Comparison of ENCODE assay signal across 1 cellular context in the genomic region with DNA sequence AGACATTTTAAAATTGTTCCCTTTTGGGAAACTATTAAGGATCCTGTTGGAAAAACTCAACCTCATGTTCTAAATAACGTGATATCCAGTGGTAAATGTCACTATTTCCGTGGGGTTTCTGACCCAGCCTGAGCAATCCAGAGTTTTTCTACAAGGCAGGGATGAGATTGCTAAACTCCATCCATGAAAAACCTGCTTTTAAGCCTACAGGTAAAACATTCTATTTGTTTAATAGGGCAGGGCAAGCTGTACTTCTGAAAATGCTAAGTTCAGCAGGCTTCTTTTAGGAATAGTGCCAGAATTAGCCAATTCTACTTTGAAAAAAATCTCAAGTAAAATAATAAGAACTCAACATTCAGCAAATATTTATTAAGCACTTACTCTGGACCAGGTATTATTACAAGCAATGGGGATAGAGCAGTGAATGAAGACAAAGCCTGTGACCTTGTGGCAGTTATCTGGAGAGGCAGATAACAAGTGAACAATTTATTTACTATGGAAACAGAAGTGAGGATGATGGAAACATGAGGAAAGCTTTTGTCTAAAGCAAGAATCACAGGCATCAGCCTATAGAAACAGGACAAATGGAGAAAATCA.
TF ChIP-seq lines count a peak whose summit lies in the region.

No MANE protein-coding gene starts in this region.

TF ChIP-seq in GM23338, 12 proteins besides CTCF, POLR2A, EP300 and RAD21 (continued from another document):
- TF ChIP-seq, protein P1, sequence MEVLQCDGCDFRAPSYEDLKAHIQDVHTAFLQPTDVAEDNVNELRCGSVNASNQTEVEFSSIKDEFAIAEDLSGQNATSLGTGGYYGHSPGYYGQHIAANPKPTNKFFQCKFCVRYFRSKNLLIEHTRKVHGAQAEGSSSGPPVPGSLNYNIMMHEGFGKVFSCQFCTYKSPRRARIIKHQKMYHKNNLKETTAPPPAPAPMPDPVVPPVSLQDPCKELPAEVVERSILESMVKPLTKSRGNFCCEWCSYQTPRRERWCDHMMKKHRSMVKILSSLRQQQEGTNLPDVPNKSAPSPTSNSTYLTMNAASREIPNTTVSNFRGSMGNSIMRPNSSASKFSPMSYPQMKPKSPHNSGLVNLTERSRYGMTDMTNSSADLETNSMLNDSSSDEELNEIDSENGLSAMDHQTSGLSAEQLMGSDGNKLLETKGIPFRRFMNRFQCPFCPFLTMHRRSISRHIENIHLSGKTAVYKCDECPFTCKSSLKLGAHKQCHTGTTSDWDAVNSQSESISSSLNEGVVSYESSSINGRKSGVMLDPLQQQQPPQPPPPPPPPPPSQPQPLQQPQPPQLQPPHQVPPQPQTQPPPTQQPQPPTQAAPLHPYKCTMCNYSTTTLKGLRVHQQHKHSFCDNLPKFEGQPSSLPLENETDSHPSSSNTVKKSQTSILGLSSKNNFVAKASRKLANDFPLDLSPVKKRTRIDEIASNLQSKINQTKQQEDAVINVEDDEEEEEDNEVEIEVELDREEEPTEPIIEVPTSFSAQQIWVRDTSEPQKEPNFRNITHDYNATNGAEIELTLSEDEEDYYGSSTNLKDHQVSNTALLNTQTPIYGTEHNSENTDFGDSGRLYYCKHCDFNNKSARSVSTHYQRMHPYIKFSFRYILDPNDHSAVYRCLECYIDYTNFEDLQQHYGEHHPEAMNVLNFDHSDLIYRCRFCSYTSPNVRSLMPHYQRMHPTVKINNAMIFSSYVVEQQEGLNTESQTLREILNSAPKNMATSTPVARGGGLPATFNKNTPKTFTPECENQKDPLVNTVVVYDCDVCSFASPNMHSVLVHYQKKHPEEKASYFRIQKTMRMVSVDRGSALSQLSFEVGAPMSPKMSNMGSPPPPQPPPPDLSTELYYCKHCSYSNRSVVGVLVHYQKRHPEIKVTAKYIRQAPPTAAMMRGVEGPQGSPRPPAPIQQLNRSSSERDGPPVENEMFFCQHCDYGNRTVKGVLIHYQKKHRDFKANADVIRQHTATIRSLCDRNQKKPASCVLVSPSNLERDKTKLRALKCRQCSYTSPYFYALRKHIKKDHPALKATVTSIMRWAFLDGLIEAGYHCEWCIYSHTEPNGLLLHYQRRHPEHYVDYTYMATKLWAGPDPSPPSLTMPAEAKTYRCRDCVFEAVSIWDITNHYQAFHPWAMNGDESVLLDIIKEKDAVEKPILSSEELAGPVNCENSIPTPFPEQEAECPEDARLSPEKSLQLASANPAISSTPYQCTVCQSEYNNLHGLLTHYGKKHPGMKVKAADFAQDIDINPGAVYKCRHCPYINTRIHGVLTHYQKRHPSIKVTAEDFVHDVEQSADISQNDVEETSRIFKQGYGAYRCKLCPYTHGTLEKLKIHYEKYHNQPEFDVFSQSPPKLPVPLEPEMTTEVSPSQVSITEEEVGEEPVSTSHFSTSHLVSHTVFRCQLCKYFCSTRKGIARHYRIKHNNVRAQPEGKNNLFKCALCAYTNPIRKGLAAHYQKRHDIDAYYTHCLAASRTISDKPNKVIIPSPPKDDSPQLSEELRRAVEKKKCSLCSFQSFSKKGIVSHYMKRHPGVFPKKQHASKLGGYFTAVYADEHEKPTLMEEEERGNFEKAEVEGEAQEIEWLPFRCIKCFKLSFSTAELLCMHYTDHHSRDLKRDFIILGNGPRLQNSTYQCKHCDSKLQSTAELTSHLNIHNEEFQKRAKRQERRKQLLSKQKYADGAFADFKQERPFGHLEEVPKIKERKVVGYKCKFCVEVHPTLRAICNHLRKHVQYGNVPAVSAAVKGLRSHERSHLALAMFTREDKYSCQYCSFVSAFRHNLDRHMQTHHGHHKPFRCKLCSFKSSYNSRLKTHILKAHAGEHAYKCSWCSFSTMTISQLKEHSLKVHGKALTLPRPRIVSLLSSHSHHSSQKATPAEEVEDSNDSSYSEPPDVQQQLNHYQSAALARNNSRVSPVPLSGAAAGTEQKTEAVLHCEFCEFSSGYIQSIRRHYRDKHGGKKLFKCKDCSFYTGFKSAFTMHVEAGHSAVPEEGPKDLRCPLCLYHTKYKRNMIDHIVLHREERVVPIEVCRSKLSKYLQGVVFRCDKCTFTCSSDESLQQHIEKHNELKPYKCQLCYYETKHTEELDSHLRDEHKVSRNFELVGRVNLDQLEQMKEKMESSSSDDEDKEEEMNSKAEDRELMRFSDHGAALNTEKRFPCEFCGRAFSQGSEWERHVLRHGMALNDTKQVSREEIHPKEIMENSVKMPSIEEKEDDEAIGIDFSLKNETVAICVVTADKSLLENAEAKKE (CRISPR knock-in tag; IDR thresholded peaks at IDR 0.05): no peak
- TF ChIP-seq JUNB (IDR thresholded peaks at IDR 0.05; ENCODE audit: unreplicated experiment): no peak
